ENCODE assay signal across 1 cellular context in genomic region chr14:26833777-26834176, GRCh38.
TF ChIP-seq lines count a peak whose summit lies in the region.

No MANE protein-coding gene starts in this region.

TF ChIP-seq in WTC11, 78 proteins besides CTCF, POLR2A, EP300 and RAD21 (continued from another document):
- TF ChIP-seq, protein P1, sequence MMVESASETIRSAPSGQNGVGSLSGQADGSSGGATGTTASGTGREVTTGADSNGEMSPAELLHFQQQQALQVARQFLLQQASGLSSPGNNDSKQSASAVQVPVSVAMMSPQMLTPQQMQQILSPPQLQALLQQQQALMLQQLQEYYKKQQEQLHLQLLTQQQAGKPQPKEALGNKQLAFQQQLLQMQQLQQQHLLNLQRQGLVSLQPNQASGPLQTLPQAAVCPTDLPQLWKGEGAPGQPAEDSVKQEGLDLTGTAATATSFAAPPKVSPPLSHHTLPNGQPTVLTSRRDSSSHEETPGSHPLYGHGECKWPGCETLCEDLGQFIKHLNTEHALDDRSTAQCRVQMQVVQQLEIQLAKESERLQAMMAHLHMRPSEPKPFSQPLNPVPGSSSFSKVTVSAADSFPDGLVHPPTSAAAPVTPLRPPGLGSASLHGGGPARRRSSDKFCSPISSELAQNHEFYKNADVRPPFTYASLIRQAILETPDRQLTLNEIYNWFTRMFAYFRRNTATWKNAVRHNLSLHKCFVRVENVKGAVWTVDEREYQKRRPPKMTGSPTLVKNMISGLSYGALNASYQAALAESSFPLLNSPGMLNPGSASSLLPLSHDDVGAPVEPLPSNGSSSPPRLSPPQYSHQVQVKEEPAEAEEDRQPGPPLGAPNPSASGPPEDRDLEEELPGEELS (CRISPR knock-in tag; IDR thresholded peaks at IDR 0.05), result no peak
- TF ChIP-seq NR1H2 (CRISPR knock-in tag; IDR thresholded peaks at IDR 0.05) (no peak), ARID4B (CRISPR knock-in tag; IDR thresholded peaks at IDR 0.05; ENCODE audit: borderline replicate concordance) (no peak), ZNF263 (CRISPR knock-in tag; IDR thresholded peaks at IDR 0.05; ENCODE audit: low read depth) (no peak), ZBTB43 (CRISPR knock-in tag; IDR thresholded peaks at IDR 0.05) (no peak)
